In the genomic region with DNA sequence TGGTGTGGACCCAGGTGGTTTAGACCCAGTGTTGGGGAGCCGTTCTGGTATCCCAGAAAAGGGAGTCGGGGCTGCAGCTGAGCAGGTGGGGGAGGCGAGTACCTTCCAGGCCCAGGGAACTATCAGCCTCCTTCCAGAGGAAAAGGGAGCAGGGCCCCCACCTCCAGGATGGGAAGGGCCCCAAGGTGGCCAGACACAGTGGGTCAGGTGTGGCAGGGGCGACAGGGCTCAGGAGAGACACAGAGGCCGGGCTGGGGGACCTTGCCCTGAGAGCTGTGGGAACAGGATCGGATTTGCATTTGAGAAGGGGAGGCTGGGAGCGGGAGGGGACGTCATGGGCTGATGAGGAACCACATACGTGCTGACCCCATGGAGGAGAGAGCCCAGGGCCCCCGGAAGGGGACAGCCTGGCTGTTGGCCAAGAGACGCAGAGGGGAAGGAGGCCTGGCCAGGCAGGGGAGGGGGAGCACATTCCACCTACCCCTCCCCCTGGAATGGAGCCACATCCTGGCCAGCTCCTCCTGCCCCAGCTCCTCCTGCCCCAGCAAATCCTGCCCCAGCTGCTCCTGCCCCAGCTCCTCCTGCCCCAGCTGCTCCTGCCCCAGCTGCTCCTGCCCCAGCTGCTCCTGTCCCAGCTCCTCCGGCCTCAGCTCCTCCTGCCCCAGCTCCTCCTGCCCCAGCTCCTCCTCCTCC, we compare ENCODE assay signal across 1 cellular context.
TF ChIP-seq lines count a peak whose summit lies in the region.

No MANE protein-coding gene starts in this region.

TF ChIP-seq in HEK293, 187 proteins besides CTCF, POLR2A, EP300 and RAD21 (continued from another document):
- TF ChIP-seq, protein P1, sequence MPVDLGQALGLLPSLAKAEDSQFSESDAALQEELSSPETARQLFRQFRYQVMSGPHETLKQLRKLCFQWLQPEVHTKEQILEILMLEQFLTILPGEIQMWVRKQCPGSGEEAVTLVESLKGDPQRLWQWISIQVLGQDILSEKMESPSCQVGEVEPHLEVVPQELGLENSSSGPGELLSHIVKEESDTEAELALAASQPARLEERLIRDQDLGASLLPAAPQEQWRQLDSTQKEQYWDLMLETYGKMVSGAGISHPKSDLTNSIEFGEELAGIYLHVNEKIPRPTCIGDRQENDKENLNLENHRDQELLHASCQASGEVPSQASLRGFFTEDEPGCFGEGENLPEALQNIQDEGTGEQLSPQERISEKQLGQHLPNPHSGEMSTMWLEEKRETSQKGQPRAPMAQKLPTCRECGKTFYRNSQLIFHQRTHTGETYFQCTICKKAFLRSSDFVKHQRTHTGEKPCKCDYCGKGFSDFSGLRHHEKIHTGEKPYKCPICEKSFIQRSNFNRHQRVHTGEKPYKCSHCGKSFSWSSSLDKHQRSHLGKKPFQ (tag by site-specific recombination; IDR thresholded peaks at IDR 0.05), result no peak
- TF ChIP-seq ZNF366 (tag by site-specific recombination; conservative IDR thresholded peaks at IDR 0.05), result no peak
